13 cellular contexts compared by ENCODE assay signal in genomic region chr7:145497911-145498525, GRCh38.
DNase-seq lines count a peak whose midpoint lies in the region; ATAC-seq and TF ChIP-seq lines count a peak whose summit lies in the region.
"Had no signal": no experiment of that assay in that cellular context is flagged by ENCODE, and none has a peak within 500 bp of the region (broad histone marks: within the 10 kb centered on the region; RNA-seq: fewer than 3 reads in every experiment).

No MANE protein-coding gene starts in this region.

- H3K9me2 ChIP-seq in PC-3 (replicated peaks; ENCODE audit: low read length) = no peaks in the 10 kb centered on the region

- H3F3A ChIP-seq in PC-3 (ENCODE audit: low read length, unreplicated experiment) = no peaks in the 10 kb centered on the region

- no peak for TF ChIP-seq CTCF in PC-3 (conservative IDR thresholded peaks at IDR 0.05; ENCODE audit: low read depth, low read length)

- CTCF ChIA-PET in PC-3 (lab: Charles Lee) = no interaction called here

- intact Hi-C loops in PC-3 (cut with micrococcal nuclease) = no loop called here
- intact Hi-C loops in aorta (cut with DNase I) = no loop called here

- no peaks in the 10 kb centered on the region for H3K9me3 ChIP-seq in PC-3 (ENCODE audit: low read length)
- no peaks in the 10 kb centered on the region for H3K9me3 ChIP-seq in aorta (ENCODE audit: control insufficient read depth, low read length)
- H3K9me3 ChIP-seq: BLaER1, HAP-1 had no signal

- H3K4me2 ChIP-seq in PC-3 (ENCODE audit: low read length) = no peak overlapping the region
- H3K4me2 ChIP-seq: BLaER1 had no signal

- H3K4me3 ChIP-seq in PC-3 (ENCODE audit: low read length) (no peak overlapping the region), aorta (ENCODE audit: low read length in 2 of 2) (no peak overlapping the region)
- H3K4me3 ChIP-seq: BLaER1, HAP-1 had no signal

- no TSS peak for BruUV-seq in PC-3 (replicated peaks; lab: Mats Ljungman, UMichigan)

- POLR2A ChIA-PET in PC-3 (lab: Charles Lee; ENCODE audit: unreplicated experiment) = no interaction called here

- no peak overlapping the region for H2AFZ ChIP-seq in PC-3 (ENCODE audit: low read length)

- no peaks in the 10 kb centered on the region for H3K79me2 ChIP-seq in PC-3 (ENCODE audit: low read length)

- H3K27me3 ChIP-seq in PC-3 (ENCODE audit: low read length) = no peaks in the 10 kb centered on the region
- no peaks in the 10 kb centered on the region for H3K27me3 ChIP-seq in aorta (ENCODE audit: control insufficient read depth in 1 of 2, insufficient read depth in 2 of 2, low read length in 1 of 2)
- H3K27me3 ChIP-seq: BLaER1 had no signal

- 49 to 50% methylated on average over 3 of the region's 3 CpGs for WGBS in aorta, 2 donors

- peak; percentile 80 for DNase-seq in H4 (ENCODE audit: low spot score)
- DNase-seq in PC-3 = peak; percentile 4
- peak; percentile 9 for DNase-seq in fibroblast of peridontal ligament (ENCODE audit: extremely low read depth)
- peak; percentile 36 for DNase-seq in stromal cell of bone marrow (ENCODE audit: low read depth)
- DNase-seq in aorta = no peak
- no peak for DNase-seq in stimulated activated CD4-positive, alpha-beta T cell treated with anti-CD3 and anti-CD28 coated beads, Interleukin-12 subunit alpha, Interleukin-12 subunit beta, amount 100 ng/mL, for 4 hours
- DNase-seq: 8988T; Calu3; CD4-positive, alpha-beta memory T cell; IMR-90 had no signal

- no peaks in the 10 kb centered on the region for H3K36me3 ChIP-seq in PC-3 (ENCODE audit: low read depth, low read length)
- H3K36me3 ChIP-seq in aorta (ENCODE audit: control insufficient read depth in 1 of 2, insufficient read depth in 2 of 2, low read length in 1 of 2) = no peaks in the 10 kb centered on the region
- H3K36me3 ChIP-seq: BLaER1, HAP-1 had no signal

- no peak overlapping the region for H3K27ac ChIP-seq in PC-3 (ENCODE audit: low read length)
- H3K27ac ChIP-seq in aorta (ENCODE audit: low read depth in 1 of 2, low read length in 2 of 2) = no peak overlapping the region
- H3K27ac ChIP-seq: BLaER1 had no signal

- ATAC-seq in PC-3 = peak; percentile 46; the same call in 1 of the 2 replicates
- ATAC-seq in aorta (ENCODE audit: low FRiP score) = no peak
- no peak for ATAC-seq in HG02981 (IDR thresholded peaks at IDR 0.05; ENCODE audit: unreplicated experiment)

- no peak overlapping the region for H3K9ac ChIP-seq in PC-3 (ENCODE audit: low read length)
- H3K9ac ChIP-seq: BLaER1 had no signal

- no peaks in the 10 kb centered on the region for H4K20me1 ChIP-seq in PC-3 (ENCODE audit: low read length)
- H4K20me1 ChIP-seq: BLaER1 had no signal

- H3K4me1 ChIP-seq in PC-3 (ENCODE audit: insufficient read depth, low read length) (no peaks in the 10 kb centered on the region), aorta (ENCODE audit: control insufficient read depth in 1 of 2, insufficient read depth in 2 of 2, low read length in 2 of 2) (no peaks in the 10 kb centered on the region)
- H3K4me1 ChIP-seq: BLaER1, HAP-1 had no signal

Comparison
In these comparisons a context has a peak if more than half of its experiments do, and no peak if none do; other contexts are left out.
1. DNase-seq: peak in H4 (single experiment), PC-3 (single experiment), fibroblast of peridontal ligament (single experiment) and stromal cell of bone marrow (single experiment); none in aorta (0 of 2) and stimulated activated CD4-positive, alpha-beta T cell treated with anti-CD3 and anti-CD28 coated beads, Interleukin-12 subunit alpha, Interleukin-12 subunit beta, amount 100 ng/mL, for 4 hours (single experiment).